Comparison of ENCODE assay signal across 8 cellular contexts in the genomic region with DNA sequence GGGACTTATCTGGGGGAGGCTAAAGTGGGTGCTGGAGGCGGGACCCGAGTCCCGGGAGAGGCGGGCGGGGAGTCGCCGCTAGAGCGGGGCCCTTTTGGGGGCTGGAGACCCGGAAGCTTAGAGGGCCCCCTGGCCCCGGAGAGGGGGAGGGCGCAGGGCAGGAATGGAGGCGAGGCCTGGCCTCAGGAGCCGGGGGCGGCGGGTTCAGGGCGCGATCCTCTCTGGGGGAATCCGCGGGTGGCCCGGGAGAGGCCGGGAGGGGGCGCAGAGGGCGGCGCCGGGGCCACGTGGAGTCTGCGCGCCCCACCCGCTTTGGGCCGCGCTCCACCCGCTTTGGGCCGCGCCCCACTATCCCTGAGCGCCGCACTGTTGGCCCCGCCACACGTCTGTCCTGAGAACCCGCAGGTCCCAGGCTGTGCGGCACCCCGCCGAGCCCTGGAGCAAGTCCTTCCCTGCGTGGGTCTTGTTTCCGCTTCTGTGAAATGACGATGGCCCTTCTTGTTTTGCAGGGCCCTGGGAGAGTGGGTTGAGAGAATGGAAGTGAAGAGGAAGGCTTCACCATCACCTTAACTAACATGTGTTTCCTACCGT.
DNase-seq lines count a peak whose midpoint lies in the region; ATAC-seq and TF ChIP-seq lines count a peak whose summit lies in the region.

No MANE protein-coding gene starts in this region.

- H3F3A ChIP-seq in OCI-LY1 (ENCODE audit: insufficient read depth, low read length) = no peaks in the 10 kb centered on the region

- H3K4me3 Mint-ChIP-seq in naive B cell = peak overlapping the region; percentile 85 to 92 (median 90)
- H3K4me3 Mint-ChIP-seq in stimulated activated naive B cell treated with anti-CD40 and anti-IgM and Interleukin-4, amounts not matched to agents 10 μg/mL and 1 μg/mL and 100 μg/mL, for 72 hours = peak overlapping the region; percentile 92

- H3K4me1 Mint-ChIP-seq in naive B cell = peaks cover 4 to 12% (median 7%) of the 10 kb centered on the region in 3 donors
- peaks cover 5% of the 10 kb centered on the region in 2 donors for H3K4me1 Mint-ChIP-seq in stimulated activated naive B cell treated with anti-CD40 and anti-IgM and Interleukin-4, amounts not matched to agents 10 μg/mL and 1 μg/mL and 100 μg/mL, for 72 hours

- H3K27me3 Mint-ChIP-seq in naive B cell = no peaks in the 10 kb centered on the region
- H3K27me3 Mint-ChIP-seq in stimulated activated naive B cell treated with anti-CD40 and anti-IgM and Interleukin-4, amounts not matched to agents 10 μg/mL and 1 μg/mL and 100 μg/mL, for 72 hours = no peaks in the 10 kb centered on the region

- peak overlapping the region in 2 of 6 donors; percentile 69 to 89 for H3K27ac Mint-ChIP-seq in naive B cell
- peak overlapping the region; percentile 88 for H3K27ac Mint-ChIP-seq in stimulated activated naive B cell treated with anti-CD40 and anti-IgM and Interleukin-4, amounts not matched to agents 10 μg/mL and 1 μg/mL and 100 μg/mL, for 72 hours

- 3% methylated on average over 12 of the region's 46 CpGs for WGBS in esophagus muscularis mucosa

- H3K79me2 ChIP-seq in OCI-LY1 (ENCODE audit: insufficient read depth, low read length) = no peaks in the 10 kb centered on the region

- H3K4me1 ChIP-seq in OCI-LY1 (ENCODE audit: insufficient read depth, low read length, severe bottlenecking) (peaks cover 12% of the 10 kb centered on the region), esophagus muscularis mucosa (peaks cover 6 to 15% (median 12%) of the 10 kb centered on the region in 4 donors)

- no peaks in the 10 kb centered on the region for H3K27me3 ChIP-seq in OCI-LY1 (ENCODE audit: insufficient read depth, low read length)
- H3K27me3 ChIP-seq in esophagus muscularis mucosa = no peaks in the 10 kb centered on the region

- no peaks in the 10 kb centered on the region for H4K20me1 ChIP-seq in OCI-LY1 (ENCODE audit: insufficient read depth, low read length)

- peak overlapping the region; percentile 75 for H3K4me2 ChIP-seq in OCI-LY1 (ENCODE audit: low read length)

- H3K36me3 ChIP-seq in OCI-LY1 (ENCODE audit: insufficient read depth, low read length) = no peaks in the 10 kb centered on the region
- H3K36me3 ChIP-seq in esophagus muscularis mucosa = no peaks in the 10 kb centered on the region

- TF ChIP-seq EP300 in esophagus muscularis mucosa (IDR thresholded peaks at IDR 0.05) = no peak

- no peaks in the 10 kb centered on the region for H3K9me3 Mint-ChIP-seq in naive B cell
- no peaks in the 10 kb centered on the region for H3K9me3 Mint-ChIP-seq in stimulated activated naive B cell treated with anti-CD40 and anti-IgM and Interleukin-4, amounts not matched to agents 10 μg/mL and 1 μg/mL and 100 μg/mL, for 72 hours

- no peak overlapping the region for H3K27ac ChIP-seq in OCI-LY1 (ENCODE audit: low read depth, low read length, poor library complexity, severe bottlenecking)
- H3K27ac ChIP-seq in esophagus muscularis mucosa (replicated peaks in 1 of 4) = peak overlapping the region; percentile 80 to 87 (median 83)

- H3K4me3 ChIP-seq in OCI-LY1 (ENCODE audit: low read depth, low read length, poor library complexity, severe bottlenecking) (peak overlapping the region; percentile 63), esophagus muscularis mucosa (peak overlapping the region; percentile 83 to 89 (median 86))

- H3K9ac ChIP-seq in OCI-LY1 (ENCODE audit: low read length) = peak overlapping the region; percentile 60

- no peaks in the 10 kb centered on the region for H3K9me2 ChIP-seq in OCI-LY1 (ENCODE audit: low read depth, low read length)

- 0 out of 2 replicates have a peak overlapping the region, but pooled peaks have one; percentile 8 for H2AFZ ChIP-seq in OCI-LY1 (ENCODE audit: low read length)

- TF ChIP-seq CTCF in OCI-LY1 (IDR thresholded peaks at IDR 0.05; ENCODE audit: low read length) (peak; percentile 42), esophagus muscularis mucosa (IDR thresholded peaks at IDR 0.05) (peak; percentile 26 to 36 (median 31))

- DNase-seq in NCI-H2081 (lab: John Stamatoyannopoulos, UW) (peak; percentile 58 to 71), NCI-H2081 treated with DMSO at 0.1 percent for 48 hours (lab: John Stamatoyannopoulos, UW) (no peak), activated T-cell treated with anti-CD3 and anti-CD28 coated beads for 1 hour (ENCODE audit: low read depth) (peak; percentile 42), esophagus muscularis mucosa (ENCODE audit: extremely low spot score) (no peak), naive B cell (peak; percentile 51)
- DNase-seq in stimulated activated naive B cell treated with anti-CD40 and anti-IgM and Interleukin-4, amounts not matched to agents 10 μg/mL and 1 μg/mL and 100 μg/mL, for 72 hours = peak; percentile 62

- ATAC-seq in HG03097 (IDR thresholded peaks at IDR 0.05; ENCODE audit: low FRiP score, unreplicated experiment) (peak; percentile 48), naive B cell (ENCODE audit: low read depth in 2 of 2) (peak; percentile 79 to 80)
- peak; percentile 84 to 86 for ATAC-seq in stimulated activated naive B cell treated with anti-CD40 and anti-IgM and Interleukin-4, amounts not matched to agents 10 μg/mL and 1 μg/mL and 100 μg/mL, for 72 hours (replicated peaks)

- H3K36me3 Mint-ChIP-seq in naive B cell = no peaks in the 10 kb centered on the region
- H3K36me3 Mint-ChIP-seq in stimulated activated naive B cell treated with anti-CD40 and anti-IgM and Interleukin-4, amounts not matched to agents 10 μg/mL and 1 μg/mL and 100 μg/mL, for 72 hours = peaks cover 2 to 3% of the 10 kb centered on the region in 2 donors

- intact Hi-C loops in esophagus muscularis mucosa (cut with DNase I) = loop anchor here (10.0 kb wide), 1 partner anchor 91 kb away; the partner anchor contains the start of gene PUM1

- H3K9me3 ChIP-seq in OCI-LY1 (ENCODE audit: low read length) = no peaks in the 10 kb centered on the region
- H3K9me3 ChIP-seq in esophagus muscularis mucosa = no peaks in the 10 kb centered on the region

- no peak for TF ChIP-seq POLR2A in esophagus muscularis mucosa (IDR thresholded peaks at IDR 0.05; ENCODE audit: low read depth)

Comparison
In these comparisons a context has a peak if more than half of its experiments do, and no peak if none do; other contexts are left out.
1. DNase-seq: peak in NCI-H2081 (2 of 2), activated T-cell treated with anti-CD3 and anti-CD28 coated beads for 1 hour (single experiment), naive B cell (single experiment) and stimulated activated naive B cell treated with anti-CD40 and anti-IgM and Interleukin-4, amounts not matched to agents 10 μg/mL and 1 μg/mL and 100 μg/mL, for 72 hours (single experiment); none in NCI-H2081 treated with DMSO at 0.1 percent for 48 hours (single experiment) and esophagus muscularis mucosa (single experiment).
2. Peak in every context shown above with its lines, with median percentiles within 50 percentile points of each other: ATAC-seq.